Comparison of ENCODE assay signal across 10 cellular contexts in the genomic region with DNA sequence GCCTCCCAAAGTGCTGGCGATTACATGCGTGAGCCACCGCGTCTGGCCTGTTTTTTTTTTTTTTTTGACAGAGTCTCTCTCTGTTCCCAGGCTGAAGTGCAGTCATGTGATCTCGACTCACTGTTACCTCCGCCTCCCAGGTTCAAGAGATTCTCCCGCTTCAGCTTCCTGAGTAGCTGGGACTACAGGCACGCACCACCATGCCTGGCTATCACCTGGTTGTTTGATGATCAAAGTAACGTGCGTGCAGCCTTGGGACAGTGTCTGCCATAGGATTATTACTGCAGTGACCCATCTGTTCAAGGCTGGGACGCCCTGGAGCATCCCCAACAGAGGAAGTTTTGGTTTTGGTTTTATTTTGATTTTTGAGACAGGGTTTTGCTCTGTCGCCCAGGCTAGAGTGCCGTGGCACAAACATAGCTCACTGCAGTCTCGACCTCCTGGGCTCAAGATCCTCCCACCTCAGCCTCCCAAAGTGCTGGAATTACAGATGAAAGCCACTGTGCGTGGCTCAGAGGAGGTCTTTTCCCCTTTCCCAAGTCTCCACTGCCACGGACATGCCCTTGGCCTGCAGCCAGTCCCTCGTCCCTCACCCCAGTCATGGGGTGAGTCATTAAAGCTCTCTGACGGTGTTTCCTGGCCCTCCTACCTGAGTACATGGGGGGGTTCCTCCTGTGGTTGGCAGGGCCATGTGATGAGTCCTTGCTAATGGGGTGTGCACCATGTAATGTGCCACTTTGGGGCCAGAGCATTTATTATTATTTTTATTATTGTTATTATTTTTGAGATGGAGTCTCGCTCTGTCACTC.
DNase-seq lines count a peak whose midpoint lies in the region; ATAC-seq and TF ChIP-seq lines count a peak whose summit lies in the region.
"Had no signal": no experiment of that assay in that cellular context is flagged by ENCODE, and none has a peak within 500 bp of the region (broad histone marks: within the 10 kb centered on the region; RNA-seq: fewer than 3 reads in every experiment).

No MANE protein-coding gene starts in this region.

- no peaks in the 10 kb centered on the region for H3K27me3 ChIP-seq in osteoblast (ENCODE audit: insufficient read depth, low read length)

- no peak overlapping the region for H3K4me3 ChIP-seq in OCI-LY7 (ENCODE audit: low read depth, low read length, poor library complexity, severe bottlenecking)
- no peak overlapping the region for H3K4me3 ChIP-seq in osteoblast (ENCODE audit: insufficient read depth, low read length)
- H3K4me3 ChIP-seq: thoracic aorta had no signal

- H3K27ac Mint-ChIP-seq in activated T-helper 17 cell treated with anti-CD3 and anti-CD28 coated beads, Interleukin-2, amount 50 U/mL, for 72 hours = peak overlapping the region; percentile 90

- H3K27ac ChIP-seq in OCI-LY7 (ENCODE audit: low read depth, low read length, poor library complexity, severe bottlenecking) (no peak overlapping the region), osteoblast (ENCODE audit: low read depth, low read length) (no peak overlapping the region)
- H3K27ac ChIP-seq: thoracic aorta had no signal

- H3K9me3 ChIP-seq in OCI-LY7 (ENCODE audit: low read length) (no peaks in the 10 kb centered on the region), osteoblast (ENCODE audit: low read depth, low read length) (no peaks in the 10 kb centered on the region)
- H3K9me3 ChIP-seq: thoracic aorta had no signal

- CTCF ChIA-PET in OCI-LY7 (lab: Charles Lee; ENCODE audit: unreplicated experiment) = no interaction called here

- H3K9me3 Mint-ChIP-seq in activated T-helper 17 cell treated with anti-CD3 and anti-CD28 coated beads, Interleukin-2, amount 50 U/mL, for 72 hours = no peaks in the 10 kb centered on the region

- H4K20me1 ChIP-seq in OCI-LY7 (ENCODE audit: insufficient read depth, low read length) (no peaks in the 10 kb centered on the region), osteoblast (ENCODE audit: insufficient read depth, low read length) (no peaks in the 10 kb centered on the region)

- H3K79me2 ChIP-seq in OCI-LY7 (ENCODE audit: insufficient read depth, low read depth, low read length) = no peaks in the 10 kb centered on the region
- no peaks in the 10 kb centered on the region for H3K79me2 ChIP-seq in osteoblast (ENCODE audit: insufficient read depth, low read length)

- TF ChIP-seq CTCF in OCI-LY7 (conservative IDR thresholded peaks at IDR 0.05; ENCODE audit: low read length) (no peak), osteoblast (IDR thresholded peaks at IDR 0.05; ENCODE audit: extremely low read depth, low read depth, low read length) (no peak)

- POLR2A ChIA-PET in OCI-LY7 (lab: Charles Lee) = no interaction called here

- peak overlapping the region; percentile 79; the same call in 1 of the 2 replicates for H2AFZ ChIP-seq in OCI-LY7 (ENCODE audit: low read length)
- no peak overlapping the region for H2AFZ ChIP-seq in osteoblast (ENCODE audit: low read length)

- H3K4me2 ChIP-seq in OCI-LY7 (ENCODE audit: low read length) = peak overlapping the region; percentile 43; the same call in 1 of the 2 replicates
- H3K4me2 ChIP-seq in osteoblast (ENCODE audit: insufficient read depth, low read length) = no peak overlapping the region

- peak; percentile 52 for ATAC-seq in GM18867 (IDR thresholded peaks at IDR 0.05; ENCODE audit: unreplicated experiment)
- ATAC-seq in activated T-helper 17 cell treated with anti-CD3 and anti-CD28 coated beads, Interleukin-2, amount 50 U/mL, for 72 hours (replicated peaks) = peak; percentile 84
- no peak for ATAC-seq in HG03439 (IDR thresholded peaks at IDR 0.05; ENCODE audit: unreplicated experiment)
- ATAC-seq in HG03571 (IDR thresholded peaks at IDR 0.05; ENCODE audit: unreplicated experiment) = no peak

- no peak for DNase-seq in OCI-LY7 (ENCODE audit: low spot score)
- DNase-seq in osteoblast (ENCODE audit: insufficient read length, low spot score, missing footprints) = peak; percentile 63
- DNase-seq in midbrain (lab: John Stamatoyannopoulos, UW) = no peak
- DNase-seq in MV-4-11 (lab: John Stamatoyannopoulos, UW) = no peak
- DNase-seq: NCI-H2029 had no signal

- BruUV-seq in OCI-LY7 (replicated peaks; lab: Mats Ljungman, UMichigan) = no TSS peak

- peaks cover 16% of the 10 kb centered on the region for H3K4me1 Mint-ChIP-seq in activated T-helper 17 cell treated with anti-CD3 and anti-CD28 coated beads, Interleukin-2, amount 50 U/mL, for 72 hours

- no peaks in the 10 kb centered on the region for H3K9me2 ChIP-seq in OCI-LY7 (ENCODE audit: insufficient read depth, low read length)

- no peaks in the 10 kb centered on the region for H3K27me3 Mint-ChIP-seq in activated T-helper 17 cell treated with anti-CD3 and anti-CD28 coated beads, Interleukin-2, amount 50 U/mL, for 72 hours

- no peaks in the 10 kb centered on the region for H3K36me3 Mint-ChIP-seq in activated T-helper 17 cell treated with anti-CD3 and anti-CD28 coated beads, Interleukin-2, amount 50 U/mL, for 72 hours (ENCODE audit: low read depth)

- intact Hi-C loops in OCI-LY7 (cut with micrococcal nuclease; ENCODE audit: unreplicated experiment) = no loop called here

- H3K36me3 ChIP-seq in OCI-LY7 (ENCODE audit: insufficient read depth, low read length) = no peaks in the 10 kb centered on the region
- no peaks in the 10 kb centered on the region for H3K36me3 ChIP-seq in osteoblast (ENCODE audit: insufficient read depth, low read length)
- H3K36me3 ChIP-seq: thoracic aorta had no signal

- H3K4me1 ChIP-seq in OCI-LY7 (ENCODE audit: insufficient read depth, low read length, poor library complexity, severe bottlenecking) (peaks cover 8% of the 10 kb centered on the region), osteoblast (ENCODE audit: insufficient read depth, low read length) (no peaks in the 10 kb centered on the region)

- H3K4me3 Mint-ChIP-seq in activated T-helper 17 cell treated with anti-CD3 and anti-CD28 coated beads, Interleukin-2, amount 50 U/mL, for 72 hours = peak overlapping the region; percentile 94

Comparison
In these comparisons a context has a peak if more than half of its experiments do, and no peak if none do; other contexts are left out.
1. ATAC-seq: peak in GM18867 (single experiment) and activated T-helper 17 cell treated with anti-CD3 and anti-CD28 coated beads, Interleukin-2, amount 50 U/mL, for 72 hours (single experiment); none in HG03439 (single experiment) and HG03571 (single experiment).